29 cellular contexts compared by ENCODE assay signal in the genomic region with DNA sequence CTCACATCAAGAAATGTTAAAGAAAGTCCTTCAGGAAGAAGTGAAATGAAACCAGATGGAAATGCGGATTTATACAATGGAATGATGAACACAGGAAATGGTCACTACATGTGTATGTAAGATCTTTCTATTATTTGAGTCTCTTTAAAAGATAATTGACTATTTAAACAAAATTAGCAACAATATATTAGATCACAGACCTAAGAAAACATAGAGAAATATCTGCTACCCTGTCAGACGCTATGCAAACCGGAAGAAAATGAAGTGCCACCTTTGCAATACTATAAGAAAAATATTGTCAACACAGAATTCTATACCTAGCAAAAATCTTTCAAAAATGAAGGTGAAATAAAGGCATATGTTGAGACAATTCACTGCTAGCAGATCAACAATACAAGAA.
"Had no signal": no experiment of that assay in that cellular context is flagged by ENCODE, and none has a peak within 500 bp of the region (broad histone marks: within the 10 kb centered on the region; RNA-seq: fewer than 3 reads in every experiment).

No MANE protein-coding gene starts in this region.

- H3K4me1 ChIP-seq: adrenal gland, ascending aorta, body of pancreas, breast epithelium had no signal

- H3K27ac ChIP-seq: adrenal gland, ascending aorta, body of pancreas, brain microvascular endothelial cell, breast epithelium, cardiac muscle cell had no signal

- H3K36me3 ChIP-seq: adrenal gland, ascending aorta, brain microvascular endothelial cell, breast epithelium, cardiac muscle cell had no signal

- H3K4me3 ChIP-seq: adrenal gland, ascending aorta, body of pancreas, breast epithelium, cardiac muscle cell had no signal

- DNase-seq: activated effector memory CD4-positive, alpha-beta T cell treated with anti-CD3 and anti-CD28 coated beads, Interleukin-2, amount 50 U/mL, for 16 hours; activated effector memory CD4-positive, alpha-beta T cell treated with Interleukin-2 at 50 U/mL for 16 hours; activated gamma-delta T cell; activated gamma-delta T cell treated with Interleukin-2 at 50 U/mL for 16 hours; activated naive CD4-positive, alpha-beta T cell; activated naive CD4-positive, alpha-beta T cell treated with anti-CD3 and anti-CD28 coated beads for 36 hours; activated naive CD4-positive, alpha-beta T cell treated with anti-CD3 and anti-CD28 coated beads, Interleukin-2, amount 10 ng/mL, durations not matched to agents 7 days and 5 days; activated naive CD4-positive, alpha-beta T cell treated with anti-CD3 and anti-CD28 coated beads, Interleukin-2, amount 50 U/mL, for 16 hours; activated naive CD4-positive, alpha-beta T cell treated with Interleukin-2 at 50 U/mL for 16 hours; activated naive CD8-positive, alpha-beta T cell treated with anti-CD3 and anti-CD28 coated beads for 36 hours; activated naive CD8-positive, alpha-beta T cell treated with anti-CD3 and anti-CD28 coated beads, Interleukin-2, amount 10 ng/mL, durations not matched to agents 7 days and 5 days; activated naive CD8-positive, alpha-beta T cell treated with anti-CD3 and anti-CD28 coated beads, Interleukin-2, amount 50 U/mL, for 24 hours; activated T-cell treated with anti-CD3 and anti-CD28 coated beads, Interleukin-2, amount 50 U/mL, for 24 hours; activated T-cell treated with anti-CD3 and anti-CD28 coated beads, Interleukin-2, amount 50 U/mL, for 4 hours; activated T-cell treated with anti-CD3 and anti-CD28 coated beads, Interleukin-2, amount 50 U/mL, for 48 hours; activated T-cell treated with anti-CD3 and anti-CD28 coated beads, Interleukin-2, amount 50 U/mL, for 72 hours; adrenal gland; amniotic stem cell; amygdala; anterior cingulate cortex; aorta; body of pancreas; brain microvascular endothelial cell; caudate nucleus; central memory CD4-positive, alpha-beta T cell; cerebellar nuclear complex had no signal
